ENCODE assay signal across 30 cellular contexts in genomic region chr1:11963622-11964021, GRCh38.
"Had no signal": no experiment of that assay in that cellular context is flagged by ENCODE, and none has a peak within 500 bp of the region (broad histone marks: within the 10 kb centered on the region; RNA-seq: fewer than 3 reads in every experiment).

No MANE protein-coding gene starts in this region.

- H3K27me3 ChIP-seq: ascending aorta, breast epithelium, cardiac muscle cell, colonic mucosa, dorsolateral prefrontal cortex had no signal

- ATAC-seq: activated CD8-positive, alpha-beta T cell treated with anti-CD3 and anti-CD28 coated beads for 36 hours; activated T-cell treated with anti-CD3 and anti-CD28 coated beads, Interleukin-2, amount 50 U/mL, for 4 hours; activated T-helper 17 cell treated with anti-CD3 and anti-CD28 coated beads, Interleukin-2, amount 50 U/mL, for 72 hours; esophagus mucosa; WTC11 had no signal

- H3K4me1 ChIP-seq: ascending aorta, breast epithelium had no signal

- H3K4me3 ChIP-seq: ascending aorta, breast epithelium, cardiac muscle cell, colonic mucosa, dorsolateral prefrontal cortex had no signal

- DNase-seq: activated CD4-positive, alpha-beta T cell treated with anti-CD3 and anti-CD28 coated beads for 1 hour; activated CD4-positive, alpha-beta T cell treated with anti-CD3 and anti-CD28 coated beads for 48 hours; activated CD4-positive, alpha-beta T cell treated with anti-CD3 and anti-CD28 coated beads, Interleukin-2, amount 50 U/mL, for 1 hour; activated CD4-positive, alpha-beta T cell treated with anti-CD3 and anti-CD28 coated beads, Interleukin-2, amount 50 U/mL, for 48 hours; activated CD8-positive, alpha-beta memory T cell treated with anti-CD3 and anti-CD28 coated beads for 24 hours; activated CD8-positive, alpha-beta T cell treated with anti-CD3 and anti-CD28 coated beads for 36 hours; activated effector memory CD4-positive, alpha-beta T cell treated with Interleukin-2 at 50 U/mL for 16 hours; activated gamma-delta T cell treated with Interleukin-2 at 50 U/mL for 16 hours; activated naive CD4-positive, alpha-beta T cell treated with anti-CD3 and anti-CD28 coated beads, Interleukin-2, amount 50 U/mL, for 16 hours; activated naive CD4-positive, alpha-beta T cell treated with Interleukin-2 at 50 U/mL for 16 hours; activated T-cell treated with anti-CD3 and anti-CD28 coated beads, Interleukin-2, amount 50 U/mL, for 4 hours; central memory CD4-positive, alpha-beta T cell; cerebellar nuclear complex; colonic mucosa; dorsolateral prefrontal cortex; effector memory CD4-positive, alpha-beta T cell; endodermal cell; foreskin fibroblast; head of caudate nucleus; T-helper 1 cell; T-helper 2 cell had no signal

- H3K9me3 ChIP-seq: ascending aorta, breast epithelium, colonic mucosa had no signal

- FAIRE-seq: frontal cortex, TTC549 had no signal

- H3K27ac ChIP-seq: ascending aorta, breast epithelium, cardiac muscle cell, colonic mucosa, VCaP had no signal
